Comparison of ENCODE assay signal across 25 cellular contexts in the genomic region with DNA sequence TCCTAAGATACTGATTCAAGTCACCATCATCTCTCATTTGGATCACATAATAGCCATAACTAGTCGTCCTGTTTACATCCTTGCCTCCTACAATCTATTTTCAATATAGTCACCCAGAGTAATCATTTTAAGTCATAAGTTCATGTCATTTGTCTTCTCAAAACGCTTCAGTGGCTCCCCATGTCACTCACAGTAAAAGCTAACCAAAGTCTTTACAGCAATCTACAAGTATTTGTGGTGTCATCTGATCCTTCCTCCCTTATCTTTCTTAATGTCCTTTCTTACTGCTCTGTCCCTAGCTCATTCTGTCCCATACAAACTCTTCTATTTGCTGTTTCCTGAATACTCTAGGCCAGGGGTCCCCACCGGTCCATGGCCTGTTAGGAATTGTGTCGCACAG.
"Had no signal": no experiment of that assay in that cellular context is flagged by ENCODE, and none has a peak within 500 bp of the region (broad histone marks: within the 10 kb centered on the region; RNA-seq: fewer than 3 reads in every experiment).

No MANE protein-coding gene starts in this region.

- H3K4me1 Mint-ChIP-seq: central memory CD8-positive, alpha-beta T cell had no signal

- H3K27me3 Mint-ChIP-seq: activated CD4-positive, alpha-beta memory T cell treated with anti-CD3 and anti-CD28 coated beads, Interleukin-2, amount 10 ng/mL, durations not matched to agents 7 days and 5 days; activated CD4-positive, alpha-beta T cell treated with anti-CD3 and anti-CD28 coated beads for 36 hours; activated naive CD8-positive, alpha-beta T cell; activated T-helper 17 cell treated with anti-CD3 and anti-CD28 coated beads, Interleukin-2, amount 50 U/mL, for 72 hours; central memory CD8-positive, alpha-beta T cell; T-helper 17 cell had no signal

- H3K9ac ChIP-seq: KMS-11 had no signal

- H3K4me3 Mint-ChIP-seq: activated CD4-positive, alpha-beta memory T cell treated with anti-CD3 and anti-CD28 coated beads, Interleukin-2, amount 10 ng/mL, durations not matched to agents 7 days and 5 days; activated CD4-positive, alpha-beta T cell treated with anti-CD3 and anti-CD28 coated beads for 36 hours; activated naive CD4-positive, alpha-beta T cell treated with anti-CD3 and anti-CD28 coated beads for 36 hours; activated naive CD8-positive, alpha-beta T cell; activated T-helper 17 cell treated with anti-CD3 and anti-CD28 coated beads, Interleukin-2, amount 50 U/mL, for 72 hours; brain; central memory CD8-positive, alpha-beta T cell; T-helper 17 cell had no signal

- H3K9me3 Mint-ChIP-seq: activated CD4-positive, alpha-beta memory T cell treated with anti-CD3 and anti-CD28 coated beads, Interleukin-2, amount 10 ng/mL, durations not matched to agents 7 days and 5 days; activated naive CD4-positive, alpha-beta T cell treated with anti-CD3 and anti-CD28 coated beads for 36 hours; activated T-helper 17 cell treated with anti-CD3 and anti-CD28 coated beads, Interleukin-2, amount 50 U/mL, for 72 hours; central memory CD8-positive, alpha-beta T cell had no signal

- H3K27ac Mint-ChIP-seq: activated CD4-positive, alpha-beta memory T cell treated with anti-CD3 and anti-CD28 coated beads, Interleukin-2, amount 10 ng/mL, durations not matched to agents 7 days and 5 days; activated CD4-positive, alpha-beta T cell treated with anti-CD3 and anti-CD28 coated beads for 36 hours; activated naive CD4-positive, alpha-beta T cell treated with anti-CD3 and anti-CD28 coated beads for 36 hours; activated naive CD8-positive, alpha-beta T cell; activated T-helper 17 cell treated with anti-CD3 and anti-CD28 coated beads, Interleukin-2, amount 50 U/mL, for 72 hours; brain; T-helper 17 cell had no signal

- ATAC-seq: activated CD4-positive, alpha-beta T cell treated with anti-CD3 and anti-CD28 coated beads for 36 hours; activated T-helper 17 cell treated with anti-CD3 and anti-CD28 coated beads, Interleukin-2, amount 50 U/mL, for 72 hours; PC-3; T-helper 17 cell had no signal

- DNase-seq: activated CD4-positive, alpha-beta memory T cell treated with anti-CD3 and anti-CD28 coated beads, Interleukin-2, amount 10 ng/mL, durations not matched to agents 7 days and 5 days; activated CD4-positive, alpha-beta T cell treated with anti-CD3 and anti-CD28 coated beads for 36 hours; activated CD4-positive, alpha-beta T cell treated with anti-CD3 and anti-CD28 coated beads, Interleukin-2, amount 50 U/mL, for 1 hour; activated CD4-positive, CD25-positive, alpha-beta regulatory T cell; activated gamma-delta T cell; activated naive CD4-positive, alpha-beta T cell treated with anti-CD3 and anti-CD28 coated beads for 36 hours; activated T-cell treated with anti-CD3 and anti-CD28 coated beads for 4 hours; activated T-cell treated with anti-CD3 and anti-CD28 coated beads, Interleukin-2, amount 50 U/mL, for 48 hours; amygdala; NCI-H1092; NCI-H187; NCI-H2081; NCI-H446 treated with DMSO at 0.1 percent for 48 hours; NCI-H524 treated with DMSO at 0.1 percent for 48 hours; NCI-H82; NK-92 treated with Interleukin-12 subunit alpha and Interleukin-12 subunit beta, amount 100 ng/mL, for 24 hours; PC-3; SHP77 treated with DMSO at 0.1 percent for 48 hours; T-helper 17 cell; T1000 had no signal
